In genomic region chr2:70248810-70249438, GRCh38 we compare ENCODE assay signal across 1 cellular context.
A peak's percentile ranks its signal among the peaks of the same experiment; 100 is the strongest.
TF ChIP-seq lines count a peak whose summit lies in the region.

No MANE protein-coding gene starts in this region.

TF ChIP-seq in HepG2, 621 proteins besides CTCF, POLR2A, EP300 and RAD21 (continued from another document and continues in another):
- TF ChIP-seq, protein P1, sequence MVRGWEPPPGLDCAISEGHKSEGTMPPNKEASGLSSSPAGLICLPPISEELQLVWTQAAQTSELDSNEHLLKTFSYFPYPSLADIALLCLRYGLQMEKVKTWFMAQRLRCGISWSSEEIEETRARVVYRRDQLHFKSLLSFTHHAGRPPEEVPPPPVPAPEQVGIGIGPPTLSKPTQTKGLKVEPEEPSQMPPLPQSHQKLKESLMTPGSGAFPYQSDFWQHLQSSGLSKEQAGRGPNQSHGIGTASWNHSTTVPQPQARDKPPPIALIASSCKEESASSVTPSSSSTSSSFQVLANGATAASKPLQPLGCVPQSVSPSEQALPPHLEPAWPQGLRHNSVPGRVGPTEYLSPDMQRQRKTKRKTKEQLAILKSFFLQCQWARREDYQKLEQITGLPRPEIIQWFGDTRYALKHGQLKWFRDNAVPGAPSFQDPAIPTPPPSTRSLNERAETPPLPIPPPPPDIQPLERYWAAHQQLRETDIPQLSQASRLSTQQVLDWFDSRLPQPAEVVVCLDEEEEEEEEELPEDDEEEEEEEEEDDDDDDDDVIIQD (CRISPR knock-in tag; IDR thresholded peaks at IDR 0.05; ENCODE audit: low read depth) = no peak; the same call in 1 of the 2 replicates
- no peak for TF ChIP-seq JARID2 (CRISPR knock-in tag; IDR thresholded peaks at IDR 0.05; ENCODE audit: insufficient replicate concordance)
- TF ChIP-seq ZNF33A (CRISPR knock-in tag; IDR thresholded peaks at IDR 0.05; ENCODE audit: borderline replicate concordance) = no peak
- TF ChIP-seq PAWR (CRISPR knock-in tag; IDR thresholded peaks at IDR 0.05; ENCODE audit: borderline replicate concordance) = peak; percentile 54; the same call in 1 of the 2 replicates
- TF ChIP-seq, protein P2, sequence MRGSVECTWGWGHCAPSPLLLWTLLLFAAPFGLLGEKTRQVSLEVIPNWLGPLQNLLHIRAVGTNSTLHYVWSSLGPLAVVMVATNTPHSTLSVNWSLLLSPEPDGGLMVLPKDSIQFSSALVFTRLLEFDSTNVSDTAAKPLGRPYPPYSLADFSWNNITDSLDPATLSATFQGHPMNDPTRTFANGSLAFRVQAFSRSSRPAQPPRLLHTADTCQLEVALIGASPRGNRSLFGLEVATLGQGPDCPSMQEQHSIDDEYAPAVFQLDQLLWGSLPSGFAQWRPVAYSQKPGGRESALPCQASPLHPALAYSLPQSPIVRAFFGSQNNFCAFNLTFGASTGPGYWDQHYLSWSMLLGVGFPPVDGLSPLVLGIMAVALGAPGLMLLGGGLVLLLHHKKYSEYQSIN (CRISPR knock-in tag; IDR thresholded peaks at IDR 0.05; ENCODE audit: borderline replicate concordance) = no peak
- no peak for TF ChIP-seq RBAK (CRISPR knock-in tag; IDR thresholded peaks at IDR 0.05)
- TF ChIP-seq ZNF546 (CRISPR knock-in tag; conservative IDR thresholded peaks at IDR 0.05) = no peak
- peak; percentile 56; the same call in 1 of the 2 replicates for TF ChIP-seq SRF (IDR thresholded peaks at IDR 0.05; ENCODE audit: low read depth, low read length)
- peak; percentile 5; the same call in 1 of the 2 replicates for TF ChIP-seq PITX1 (CRISPR knock-in tag; IDR thresholded peaks at IDR 0.05)
- TF ChIP-seq ZFP41 (CRISPR knock-in tag; IDR thresholded peaks at IDR 0.05; ENCODE audit: borderline replicate concordance) = no peak
- no peak for TF ChIP-seq ZNF816 (CRISPR knock-in tag; IDR thresholded peaks at IDR 0.05; ENCODE audit: borderline replicate concordance)
- peak; percentile 64; the same call in 1 of the 2 replicates for TF ChIP-seq ZNF12 (CRISPR knock-in tag; IDR thresholded peaks at IDR 0.05)
- TF ChIP-seq KDM5A (IDR thresholded peaks at IDR 0.05; ENCODE audit: borderline replicate concordance, low read length) = peak; percentile 66; the same call in 1 of the 2 replicates
- no peak; the same call in 1 of the 2 replicates for TF ChIP-seq ZNF337 (CRISPR knock-in tag; IDR thresholded peaks at IDR 0.05; ENCODE audit: borderline replicate concordance, low read depth)
- TF ChIP-seq MLLT10 (CRISPR knock-in tag; IDR thresholded peaks at IDR 0.05) = no peak
- peak; percentile 50; the same call in 1 of the 2 replicates for TF ChIP-seq CBX5 (CRISPR knock-in tag; IDR thresholded peaks at IDR 0.05; ENCODE audit: borderline replicate concordance)
- peak; percentile 57; the same call in 1 of the 2 replicates for TF ChIP-seq ZBTB44 (CRISPR knock-in tag; IDR thresholded peaks at IDR 0.05)
- peak; percentile 52; the same call in 1 of the 2 replicates for TF ChIP-seq GATAD2A (CRISPR knock-in tag; IDR thresholded peaks at IDR 0.05)
- no peak for TF ChIP-seq ZNF329 (CRISPR knock-in tag; IDR thresholded peaks at IDR 0.05; ENCODE audit: low read depth)
- no peak for TF ChIP-seq HOXD1 (CRISPR knock-in tag; IDR thresholded peaks at IDR 0.05)
- TF ChIP-seq NCOA5 (CRISPR knock-in tag; IDR thresholded peaks at IDR 0.05) = no peak
- TF ChIP-seq, protein P3, sequence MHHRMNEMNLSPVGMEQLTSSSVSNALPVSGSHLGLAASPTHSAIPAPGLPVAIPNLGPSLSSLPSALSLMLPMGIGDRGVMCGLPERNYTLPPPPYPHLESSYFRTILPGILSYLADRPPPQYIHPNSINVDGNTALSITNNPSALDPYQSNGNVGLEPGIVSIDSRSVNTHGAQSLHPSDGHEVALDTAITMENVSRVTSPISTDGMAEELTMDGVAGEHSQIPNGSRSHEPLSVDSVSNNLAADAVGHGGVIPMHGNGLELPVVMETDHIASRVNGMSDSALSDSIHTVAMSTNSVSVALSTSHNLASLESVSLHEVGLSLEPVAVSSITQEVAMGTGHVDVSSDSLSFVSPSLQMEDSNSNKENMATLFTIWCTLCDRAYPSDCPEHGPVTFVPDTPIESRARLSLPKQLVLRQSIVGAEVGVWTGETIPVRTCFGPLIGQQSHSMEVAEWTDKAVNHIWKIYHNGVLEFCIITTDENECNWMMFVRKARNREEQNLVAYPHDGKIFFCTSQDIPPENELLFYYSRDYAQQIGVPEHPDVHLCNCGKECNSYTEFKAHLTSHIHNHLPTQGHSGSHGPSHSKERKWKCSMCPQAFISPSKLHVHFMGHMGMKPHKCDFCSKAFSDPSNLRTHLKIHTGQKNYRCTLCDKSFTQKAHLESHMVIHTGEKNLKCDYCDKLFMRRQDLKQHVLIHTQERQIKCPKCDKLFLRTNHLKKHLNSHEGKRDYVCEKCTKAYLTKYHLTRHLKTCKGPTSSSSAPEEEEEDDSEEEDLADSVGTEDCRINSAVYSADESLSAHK (CRISPR knock-in tag; IDR thresholded peaks at IDR 0.05; ENCODE audit: borderline replicate concordance) = 0 out of 2 replicates have a peak, but pooled peaks have one; percentile 91
- TF ChIP-seq RXRA (CRISPR knock-in tag; IDR thresholded peaks at IDR 0.05) = no peak; the same call in 1 of the 2 replicates
- no peak for TF ChIP-seq IRX3 (CRISPR knock-in tag; IDR thresholded peaks at IDR 0.05; ENCODE audit: borderline replicate concordance, low read depth)
- TF ChIP-seq, protein P4, sequence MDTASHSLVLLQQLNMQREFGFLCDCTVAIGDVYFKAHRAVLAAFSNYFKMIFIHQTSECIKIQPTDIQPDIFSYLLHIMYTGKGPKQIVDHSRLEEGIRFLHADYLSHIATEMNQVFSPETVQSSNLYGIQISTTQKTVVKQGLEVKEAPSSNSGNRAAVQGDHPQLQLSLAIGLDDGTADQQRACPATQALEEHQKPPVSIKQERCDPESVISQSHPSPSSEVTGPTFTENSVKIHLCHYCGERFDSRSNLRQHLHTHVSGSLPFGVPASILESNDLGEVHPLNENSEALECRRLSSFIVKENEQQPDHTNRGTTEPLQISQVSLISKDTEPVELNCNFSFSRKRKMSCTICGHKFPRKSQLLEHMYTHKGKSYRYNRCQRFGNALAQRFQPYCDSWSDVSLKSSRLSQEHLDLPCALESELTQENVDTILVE (CRISPR knock-in tag; IDR thresholded peaks at IDR 0.05) = peak; percentile 15; the same call in 1 of the 2 replicates
- TF ChIP-seq ZNF850 (CRISPR knock-in tag; conservative IDR thresholded peaks at IDR 0.05) = peak; percentile 82; the same call in 1 of the 2 replicates
- TF ChIP-seq, protein P5, sequence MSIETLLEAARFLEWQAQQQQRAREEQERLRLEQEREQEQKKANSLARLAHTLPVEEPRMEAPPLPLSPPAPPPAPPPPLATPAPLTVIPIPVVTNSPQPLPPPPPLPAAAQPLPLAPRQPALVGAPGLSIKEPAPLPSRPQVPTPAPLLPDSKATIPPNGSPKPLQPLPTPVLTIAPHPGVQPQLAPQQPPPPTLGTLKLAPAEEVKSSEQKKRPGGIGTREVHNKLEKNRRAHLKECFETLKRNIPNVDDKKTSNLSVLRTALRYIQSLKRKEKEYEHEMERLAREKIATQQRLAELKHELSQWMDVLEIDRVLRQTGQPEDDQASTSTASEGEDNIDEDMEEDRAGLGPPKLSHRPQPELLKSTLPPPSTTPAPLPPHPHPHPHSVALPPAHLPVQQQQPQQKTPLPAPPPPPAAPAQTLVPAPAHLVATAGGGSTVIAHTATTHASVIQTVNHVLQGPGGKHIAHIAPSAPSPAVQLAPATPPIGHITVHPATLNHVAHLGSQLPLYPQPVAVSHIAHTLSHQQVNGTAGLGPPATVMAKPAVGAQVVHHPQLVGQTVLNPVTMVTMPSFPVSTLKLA (IDR thresholded peaks at IDR 0.05) = no peak
- TF ChIP-seq DRAP1 (CRISPR knock-in tag; IDR thresholded peaks at IDR 0.05) = 0 out of 2 replicates have a peak, but pooled peaks have one; percentile 31
- no peak for TF ChIP-seq AGO1 (IDR thresholded peaks at IDR 0.05; ENCODE audit: low read depth, low read length, poor library complexity, severe bottlenecking)
- no peak for TF ChIP-seq ZSCAN21 (CRISPR knock-in tag; IDR thresholded peaks at IDR 0.05; ENCODE audit: borderline replicate concordance)
- no peak for TF ChIP-seq FOXP1 (IDR thresholded peaks at IDR 0.05)
- peak; percentile 60 for TF ChIP-seq FOXP1 (CRISPR knock-in tag; IDR thresholded peaks at IDR 0.05)
- no peak for TF ChIP-seq MYNN (CRISPR knock-in tag; IDR thresholded peaks at IDR 0.05; ENCODE audit: low read depth)
- 0 out of 2 replicates have a peak, but pooled peaks have one; percentile 60 for TF ChIP-seq E2F2 (CRISPR knock-in tag; IDR thresholded peaks at IDR 0.05; ENCODE audit: borderline replicate concordance)
- TF ChIP-seq, protein P6, sequence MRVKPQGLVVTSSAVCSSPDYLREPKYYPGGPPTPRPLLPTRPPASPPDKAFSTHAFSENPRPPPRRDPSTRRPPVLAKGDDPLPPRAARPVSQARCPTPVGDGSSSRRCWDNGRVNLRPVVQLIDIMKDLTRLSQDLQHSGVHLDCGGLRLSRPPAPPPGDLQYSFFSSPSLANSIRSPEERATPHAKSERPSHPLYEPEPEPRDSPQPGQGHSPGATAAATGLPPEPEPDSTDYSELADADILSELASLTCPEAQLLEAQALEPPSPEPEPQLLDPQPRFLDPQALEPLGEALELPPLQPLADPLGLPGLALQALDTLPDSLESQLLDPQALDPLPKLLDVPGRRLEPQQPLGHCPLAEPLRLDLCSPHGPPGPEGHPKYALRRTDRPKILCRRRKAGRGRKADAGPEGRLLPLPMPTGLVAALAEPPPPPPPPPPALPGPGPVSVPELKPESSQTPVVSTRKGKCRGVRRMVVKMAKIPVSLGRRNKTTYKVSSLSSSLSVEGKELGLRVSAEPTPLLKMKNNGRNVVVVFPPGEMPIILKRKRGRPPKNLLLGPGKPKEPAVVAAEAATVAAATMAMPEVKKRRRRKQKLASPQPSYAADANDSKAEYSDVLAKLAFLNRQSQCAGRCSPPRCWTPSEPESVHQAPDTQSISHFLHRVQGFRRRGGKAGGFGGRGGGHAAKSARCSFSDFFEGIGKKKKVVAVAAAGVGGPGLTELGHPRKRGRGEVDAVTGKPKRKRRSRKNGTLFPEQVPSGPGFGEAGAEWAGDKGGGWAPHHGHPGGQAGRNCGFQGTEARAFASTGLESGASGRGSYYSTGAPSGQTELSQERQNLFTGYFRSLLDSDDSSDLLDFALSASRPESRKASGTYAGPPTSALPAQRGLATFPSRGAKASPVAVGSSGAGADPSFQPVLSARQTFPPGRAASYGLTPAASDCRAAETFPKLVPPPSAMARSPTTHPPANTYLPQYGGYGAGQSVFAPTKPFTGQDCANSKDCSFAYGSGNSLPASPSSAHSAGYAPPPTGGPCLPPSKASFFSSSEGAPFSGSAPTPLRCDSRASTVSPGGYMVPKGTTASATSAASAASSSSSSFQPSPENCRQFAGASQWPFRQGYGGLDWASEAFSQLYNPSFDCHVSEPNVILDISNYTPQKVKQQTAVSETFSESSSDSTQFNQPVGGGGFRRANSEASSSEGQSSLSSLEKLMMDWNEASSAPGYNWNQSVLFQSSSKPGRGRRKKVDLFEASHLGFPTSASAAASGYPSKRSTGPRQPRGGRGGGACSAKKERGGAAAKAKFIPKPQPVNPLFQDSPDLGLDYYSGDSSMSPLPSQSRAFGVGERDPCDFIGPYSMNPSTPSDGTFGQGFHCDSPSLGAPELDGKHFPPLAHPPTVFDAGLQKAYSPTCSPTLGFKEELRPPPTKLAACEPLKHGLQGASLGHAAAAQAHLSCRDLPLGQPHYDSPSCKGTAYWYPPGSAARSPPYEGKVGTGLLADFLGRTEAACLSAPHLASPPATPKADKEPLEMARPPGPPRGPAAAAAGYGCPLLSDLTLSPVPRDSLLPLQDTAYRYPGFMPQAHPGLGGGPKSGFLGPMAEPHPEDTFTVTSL (CRISPR knock-in tag; IDR thresholded peaks at IDR 0.05; ENCODE audit: borderline replicate concordance) = 0 out of 2 replicates have a peak, but pooled peaks have one; percentile 27
- no peak for TF ChIP-seq SIN3A (IDR thresholded peaks at IDR 0.05; ENCODE audit: borderline replicate concordance, low read depth, low read length)
- no peak; the same call in 1 of the 2 replicates for TF ChIP-seq SALL2 (CRISPR knock-in tag; IDR thresholded peaks at IDR 0.05)
- TF ChIP-seq, protein P7, sequence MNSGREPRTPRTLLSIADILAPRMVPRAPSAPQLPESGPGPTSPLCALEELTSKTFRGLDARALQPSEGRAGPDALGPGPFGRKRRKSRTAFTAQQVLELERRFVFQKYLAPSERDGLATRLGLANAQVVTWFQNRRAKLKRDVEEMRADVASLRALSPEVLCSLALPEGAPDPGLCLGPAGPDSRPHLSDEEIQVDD (CRISPR knock-in tag; IDR thresholded peaks at IDR 0.05; ENCODE audit: borderline replicate concordance) = no peak
- 0 out of 2 replicates have a peak, but pooled peaks have one; percentile 9 for TF ChIP-seq ZNF605 (CRISPR knock-in tag; IDR thresholded peaks at IDR 0.05)
- TF ChIP-seq ZNF234 (CRISPR knock-in tag; conservative IDR thresholded peaks at IDR 0.05) = no peak
- no peak for TF ChIP-seq CCAR2 (optimal IDR thresholded peaks at IDR 0.05; ENCODE audit: low read depth, low read length)
- TF ChIP-seq BCL3 (CRISPR knock-in tag; IDR thresholded peaks at IDR 0.05) = no peak
- TF ChIP-seq ZNF251 (CRISPR knock-in tag; IDR thresholded peaks at IDR 0.05) = no peak
- 0 out of 2 replicates have a peak, but pooled peaks have one; percentile 38 for TF ChIP-seq FLYWCH1 (CRISPR knock-in tag; IDR thresholded peaks at IDR 0.05)
